ENCODE assay signal across 18 cellular contexts in genomic region chr15:76577879-76578512, GRCh38.
"Had no signal": no experiment of that assay in that cellular context is flagged by ENCODE, and none has a peak within 500 bp of the region (broad histone marks: within the 10 kb centered on the region; RNA-seq: fewer than 3 reads in every experiment).

No MANE protein-coding gene starts in this region.

- DNase-seq: activated CD4-positive, alpha-beta T cell treated with anti-CD3 and anti-CD28 coated beads for 1 hour; activated CD4-positive, alpha-beta T cell treated with anti-CD3 and anti-CD28 coated beads, Interleukin-2, amount 50 U/mL, for 48 hours; activated CD8-positive, alpha-beta memory T cell treated with anti-CD3 and anti-CD28 coated beads, Interleukin-2, amount 10 ng/mL, durations not matched to agents 7 days and 5 days; activated effector memory CD4-positive, alpha-beta T cell treated with anti-CD3 and anti-CD28 coated beads, Interleukin-2, amount 50 U/mL, for 16 hours; activated T-cell treated with anti-CD3 and anti-CD28 coated beads, Interleukin-2, amount 50 U/mL, for 24 hours; aorta; dorsolateral prefrontal cortex; foreskin melanocyte; head of caudate nucleus; left lung; mesendoderm; pancreas; right cardiac atrium; spleen; stimulated activated CD4-positive, alpha-beta T cell treated with anti-CD3 and anti-CD28 coated beads, Interleukin-1b, Interleukin-23, amount 100 ng/mL, for 48 hours; SW 1271; uterus had no signal

- ATAC-seq: activated CD8-positive, alpha-beta memory T cell treated with anti-CD3 and anti-CD28 coated beads, Interleukin-2, amount 10 ng/mL, durations not matched to agents 7 days and 5 days had no signal

- H3K9me3 ChIP-seq: pancreas had no signal

- H3K4me3 ChIP-seq: dorsolateral prefrontal cortex, left lung, neural progenitor cell, pancreas, spleen, uterus had no signal

- H3K36me3 ChIP-seq: left lung, neural progenitor cell, pancreas, spleen, uterus had no signal

- FAIRE-seq: pancreas had no signal

- H3K4me1 ChIP-seq: neural progenitor cell, pancreas, uterus had no signal

- H3K27ac ChIP-seq: dorsolateral prefrontal cortex, left lung, neural progenitor cell, pancreas, uterus had no signal

- H3K27me3 ChIP-seq: dorsolateral prefrontal cortex, left lung, neural progenitor cell, pancreas, spleen, uterus had no signal
